Comparison of ENCODE assay signal across 14 cellular contexts in the genomic region with DNA sequence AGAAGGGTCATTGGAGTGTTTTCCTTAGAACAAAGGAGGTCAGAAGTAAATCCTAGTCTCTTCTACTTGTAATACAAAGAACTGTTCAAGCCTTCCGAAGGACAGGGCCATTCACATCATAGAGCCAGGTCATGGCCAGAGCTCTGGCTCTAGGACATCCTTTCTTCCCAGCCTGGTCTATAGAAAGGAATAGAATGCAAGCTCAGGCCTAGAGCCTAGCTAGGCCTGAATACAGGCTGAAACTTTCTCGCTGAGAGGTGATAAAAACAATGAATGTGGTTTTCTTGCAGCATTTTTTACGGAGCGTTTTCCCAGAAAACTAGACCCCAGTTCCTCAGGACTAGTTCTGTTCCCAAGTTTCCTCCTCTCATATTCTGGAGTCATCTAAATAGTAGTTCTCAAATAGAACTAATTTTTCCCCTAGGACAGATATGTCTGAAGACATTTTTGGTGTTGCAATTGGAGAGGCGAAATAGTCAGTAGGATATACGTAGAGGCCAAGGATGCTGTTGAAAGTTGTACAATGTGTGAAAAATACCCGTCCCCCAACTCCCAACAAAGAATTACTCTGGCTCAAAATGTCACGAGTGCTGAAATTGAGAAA. TPM values are rescaled to one million over a fixed set of nuclear protein-coding genes. Genes with fewer than 3 reads are reported as not detected.
DNase-seq lines count a peak whose midpoint lies in the region; ATAC-seq, FAIRE-seq and TF ChIP-seq lines count a peak whose summit lies in the region.
"Had no signal": no experiment of that assay in that cellular context is flagged by ENCODE, and none has a peak within 500 bp of the region (broad histone marks: within the 10 kb centered on the region; RNA-seq: fewer than 3 reads in every experiment).

No MANE protein-coding gene starts in this region.

- H3K9me3 Mint-ChIP-seq in chondrocyte (ENCODE audit: low read depth), result peaks cover 25% of the 10 kb centered on the region

- H3K9me2 ChIP-seq in PC-9 (ENCODE audit: insufficient read depth), result no peaks in the 10 kb centered on the region

- no peaks in the 10 kb centered on the region for H3K27me3 ChIP-seq in ACC112 (ENCODE audit: insufficient read depth, low read length)
- H3K27me3 ChIP-seq in PC-9 (ENCODE audit: insufficient read depth, low read depth), result no peaks in the 10 kb centered on the region
- H3K27me3 ChIP-seq: MG63 had no signal

- FAIRE-seq in urothelium cell line (lab: Jason Lieb, UNC), result no peak

- CTCF ChIA-PET in PC-9 (lab: Charles Lee), result interaction anchor here (0.6 kb wide), 1 partner anchor 211 kb away, joined by 4 read pairs; no protein-coding TSS in a partner anchor

- H3K27ac Mint-ChIP-seq in chondrocyte (ENCODE audit: unreplicated experiment), result peak overlapping the region; percentile 68
- H3K27ac Mint-ChIP-seq: activated CD4-positive, alpha-beta T cell treated with anti-CD3 and anti-CD28 coated beads for 36 hours; activated naive CD8-positive, alpha-beta T cell had no signal

- POLR2A ChIA-PET in PC-9 (lab: Charles Lee; ENCODE audit: unreplicated experiment), result interaction anchor here (0.6 to 2.0 kb wide), 4 partner anchors 8 to 796 kb away, joined by 3 to 38 read pairs (median 3); partner anchors contain the start of gene USP40

- H3K79me2 ChIP-seq in ACC112 (ENCODE audit: control insufficient read depth, insufficient read depth, low read length, unreplicated experiment) (no peaks in the 10 kb centered on the region), PC-9 (ENCODE audit: low read depth) (peaks cover 96% of the 10 kb centered on the region)

- peak overlapping the region; percentile 96 for H3K4me2 ChIP-seq in PC-9

- no peaks in the 10 kb centered on the region for H3K27me3 Mint-ChIP-seq in chondrocyte (ENCODE audit: low read depth)
- H3K27me3 Mint-ChIP-seq: activated CD4-positive, alpha-beta T cell treated with anti-CD3 and anti-CD28 coated beads for 36 hours had no signal

- intact Hi-C loops in PC-9 (cut with micrococcal nuclease; ENCODE audit: unreplicated experiment), result loop anchor here (10.0 kb wide), 3 partner anchors 545 to 1285 kb away; no protein-coding TSS in a partner anchor

- H3K27ac ChIP-seq in ACC112 (ENCODE audit: low read depth, low read length), result peak overlapping the region; percentile 53
- H3K27ac ChIP-seq in PC-9, result peak overlapping the region; percentile 97
- peak overlapping the region; percentile 83 for H3K27ac ChIP-seq in mesodermal cell (ENCODE audit: low read depth, low read length, severe bottlenecking)

- TF ChIP-seq CTCF in PC-9 (conservative IDR thresholded peaks at IDR 0.05) (no peak), chondrocyte (IDR thresholded peaks at IDR 0.05) (no peak)

- no peaks in the 10 kb centered on the region for H3K4me1 ChIP-seq in ACC112 (ENCODE audit: control insufficient read depth, insufficient read depth, low read length, unreplicated experiment)
- peaks cover 86% of the 10 kb centered on the region for H3K4me1 ChIP-seq in PC-9 (replicated peaks; ENCODE audit: insufficient read depth)
- H3K4me1 ChIP-seq in mesodermal cell (ENCODE audit: control insufficient read depth, insufficient read depth, low read length, poor library complexity, severe bottlenecking), result peaks cover 4% of the 10 kb centered on the region

- no peaks in the 10 kb centered on the region for H4K20me1 ChIP-seq in PC-9 (ENCODE audit: insufficient read depth)

- peaks cover 10% of the 10 kb centered on the region for H3K36me3 Mint-ChIP-seq in chondrocyte (ENCODE audit: low read depth)

- DNase-seq in PC-9 (peak in 1 of 2 experiments; percentile 73), chondrocyte (ENCODE audit: low spot score) (no peak), urothelium cell line (ENCODE audit: low spot score) (no peak), NCI-H187 (lab: John Stamatoyannopoulos, UW) (no peak)
- DNase-seq: activated CD4-positive, alpha-beta T cell treated with anti-CD3 and anti-CD28 coated beads for 36 hours; NCI-H2081 treated with DMSO at 0.1 percent for 48 hours; RPMI8226; T-helper 2 cell had no signal

- peak overlapping the region; percentile 10 for H2AFZ ChIP-seq in ACC112 (ENCODE audit: low read length, unreplicated experiment)
- H2AFZ ChIP-seq in PC-9, result no peak overlapping the region

- BruUV-seq in PC-9 (replicated peaks; lab: Mats Ljungman, UMichigan), result TSS peak; percentile 83

- no peak overlapping the region for H3K4me3 Mint-ChIP-seq in chondrocyte (ENCODE audit: unreplicated experiment)
- H3K4me3 Mint-ChIP-seq: activated CD4-positive, alpha-beta T cell treated with anti-CD3 and anti-CD28 coated beads for 36 hours; activated naive CD8-positive, alpha-beta T cell had no signal

- H3K36me3 ChIP-seq in ACC112 (ENCODE audit: insufficient read depth, low read length), result no peaks in the 10 kb centered on the region
- H3K36me3 ChIP-seq in PC-9 (ENCODE audit: low read depth), result peaks cover 79% of the 10 kb centered on the region
- H3K36me3 ChIP-seq in mesodermal cell (ENCODE audit: control insufficient read depth, insufficient read depth, low read length), result no peaks in the 10 kb centered on the region
- H3K36me3 ChIP-seq: MG63 had no signal

- H3K4me3 ChIP-seq in ACC112 (ENCODE audit: low read depth, low read length) (no peak overlapping the region), PC-9 (peak overlapping the region; percentile 69), mesodermal cell (ENCODE audit: extremely low read depth, insufficient read depth, low read length, poor library complexity, severe bottlenecking) (no peak overlapping the region)
- H3K4me3 ChIP-seq: MG63 had no signal

- H3F3A ChIP-seq in PC-9 (ENCODE audit: insufficient read depth, low read depth), result peaks cover 93% of the 10 kb centered on the region

- ATAC-seq in HG03095 (IDR thresholded peaks at IDR 0.05; ENCODE audit: unreplicated experiment) (no peak), GM18867 (IDR thresholded peaks at IDR 0.05; ENCODE audit: unreplicated experiment) (no peak)
- ATAC-seq: activated CD4-positive, alpha-beta T cell treated with anti-CD3 and anti-CD28 coated beads for 36 hours had no signal

- H3K4me1 Mint-ChIP-seq in chondrocyte (ENCODE audit: low read depth), result peaks cover 16% of the 10 kb centered on the region
- H3K4me1 Mint-ChIP-seq: activated CD4-positive, alpha-beta T cell treated with anti-CD3 and anti-CD28 coated beads for 36 hours had no signal

- WGBS in mesodermal cell (ENCODE audit: insufficient coverage in 2 of 2), 2 experiments, result 83 to 100% methylated on average over 2 to 3 of the region's 8 CpGs

- H3K9me3 ChIP-seq in PC-9 (ENCODE audit: insufficient read depth, low read depth), result no peaks in the 10 kb centered on the region
- H3K9me3 ChIP-seq in mesodermal cell (ENCODE audit: control insufficient read depth, low read length), result no peaks in the 10 kb centered on the region

RNA-seq across cellular contexts. Expression of gene UGT1A6, which starts 6.8 kb away (rescaled TPM):
- 549 and 643 TPM in 2 replicates for total RNA-seq in PC-9 (2021)
- total RNA-seq in chondrocyte, result 0.17 TPM in 1 of 3 replicates, not detected in the others
- not detected for polyA plus RNA-seq in mesodermal cell (2013, experiment 1 of 2)
- polyA plus RNA-seq in mesodermal cell (2013, experiment 2 of 2), result not detected
- total RNA-seq: activated CD4-positive, alpha-beta T cell treated with anti-CD3 and anti-CD28 coated beads for 36 hours had no signal

RNA-seq across cellular contexts. Expression of gene UGT1A5, which starts 13.2 kb away (rescaled TPM):
- 71.3 and 91.2 TPM in 2 replicates for total RNA-seq in PC-9 (2021)
- total RNA-seq in chondrocyte, result not detected in 3 replicates
- polyA plus RNA-seq in mesodermal cell (2013, experiment 1 of 2), result not detected
- not detected for polyA plus RNA-seq in mesodermal cell (2013, experiment 2 of 2)
- total RNA-seq: activated CD4-positive, alpha-beta T cell treated with anti-CD3 and anti-CD28 coated beads for 36 hours had no signal

RNA-seq across cellular contexts. Expression of gene UGT1A7, which starts 17.8 kb away (rescaled TPM):
- total RNA-seq in PC-9 (2021) (20.3 and 26.7 TPM in 2 replicates), chondrocyte (0.12 to 0.23 TPM in 2 of 3 replicates, not detected in the other)
- polyA plus RNA-seq in mesodermal cell (2013, experiment 1 of 2), result not detected
- not detected for polyA plus RNA-seq in mesodermal cell (2013, experiment 2 of 2)
- total RNA-seq: activated CD4-positive, alpha-beta T cell treated with anti-CD3 and anti-CD28 coated beads for 36 hours had no signal

RNA-seq across cellular contexts. Expression of gene UGT1A4, which starts 19.0 kb away (rescaled TPM):
- total RNA-seq in PC-9 (2021) (73.6 and 93.0 TPM in 2 replicates), chondrocyte (not detected in 3 replicates)
- not detected for polyA plus RNA-seq in mesodermal cell (2013, experiment 1 of 2)
- not detected for polyA plus RNA-seq in mesodermal cell (2013, experiment 2 of 2)
- total RNA-seq: activated CD4-positive, alpha-beta T cell treated with anti-CD3 and anti-CD28 coated beads for 36 hours had no signal

RNA-seq across cellular contexts. Expression of gene UGT1A9, which starts 27.8 kb away (rescaled TPM):
- total RNA-seq in PC-9 (2021) (not detected in 2 replicates), chondrocyte (0.10 TPM in 1 of 3 replicates, not detected in the others)
- polyA plus RNA-seq in mesodermal cell (2013, experiment 1 of 2), result not detected
- polyA plus RNA-seq in mesodermal cell (2013, experiment 2 of 2), result not detected
- total RNA-seq: activated CD4-positive, alpha-beta T cell treated with anti-CD3 and anti-CD28 coated beads for 36 hours had no signal

Comparison
In these comparisons a context has a peak if more than half of its experiments do, and no peak if none do; other contexts are left out.
1. RNA of gene UGT1A6, which starts 6.8 kb away (total RNA-seq): 549 to 643 TPM in PC-9; 0.17 TPM in chondrocyte; every median in the first group is over 100 times any median in the second.
2. RNA of gene UGT1A5, which starts 13.2 kb away (total RNA-seq): 71.3 to 91.2 TPM in PC-9; not detected in chondrocyte; every median in the first group is over 10 times any median in the second.
3. RNA of gene UGT1A7, which starts 17.8 kb away (total RNA-seq): 20.3 to 26.7 TPM in PC-9; 0.12 to 0.23 TPM in chondrocyte; every median in the first group is over 10 times any median in the second.
4. Peak in every context shown above with its lines, with median percentiles within 50 percentile points of each other: H3K27ac ChIP-seq.